In the genomic region with DNA sequence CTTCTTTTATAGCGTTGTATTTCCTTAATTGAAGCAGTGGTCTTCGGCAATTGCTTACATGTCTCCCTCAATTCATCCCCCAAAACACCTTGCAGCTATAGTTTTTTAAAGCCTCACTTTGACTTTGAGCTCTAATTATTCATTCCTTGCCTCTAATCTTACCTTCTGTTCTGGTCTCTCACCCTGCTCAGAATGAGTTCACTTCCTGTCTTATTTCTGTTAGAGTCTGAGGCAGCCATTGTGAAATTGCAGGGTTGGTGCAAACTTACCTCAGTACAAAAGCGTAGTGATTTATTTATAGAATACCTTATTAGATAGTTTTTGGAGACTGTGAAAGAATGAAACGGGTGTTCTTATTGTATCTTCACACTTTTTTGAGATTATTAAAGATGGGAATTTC, we compare ENCODE assay signal across 1 cellular context.
A peak's percentile ranks its signal among the peaks of the same experiment; 100 is the strongest.
TF ChIP-seq lines count a peak whose summit lies in the region.

No MANE protein-coding gene starts in this region.

TF ChIP-seq in IMR-90, 13 proteins besides CTCF, POLR2A, EP300 and RAD21:
- TF ChIP-seq, protein P1, sequence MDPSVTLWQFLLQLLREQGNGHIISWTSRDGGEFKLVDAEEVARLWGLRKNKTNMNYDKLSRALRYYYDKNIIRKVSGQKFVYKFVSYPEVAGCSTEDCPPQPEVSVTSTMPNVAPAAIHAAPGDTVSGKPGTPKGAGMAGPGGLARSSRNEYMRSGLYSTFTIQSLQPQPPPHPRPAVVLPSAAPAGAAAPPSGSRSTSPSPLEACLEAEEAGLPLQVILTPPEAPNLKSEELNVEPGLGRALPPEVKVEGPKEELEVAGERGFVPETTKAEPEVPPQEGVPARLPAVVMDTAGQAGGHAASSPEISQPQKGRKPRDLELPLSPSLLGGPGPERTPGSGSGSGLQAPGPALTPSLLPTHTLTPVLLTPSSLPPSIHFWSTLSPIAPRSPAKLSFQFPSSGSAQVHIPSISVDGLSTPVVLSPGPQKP (IDR thresholded peaks at IDR 0.05; ENCODE audit: borderline replicate concordance, low read depth, low read length): no peak
- TF ChIP-seq SMC3 (IDR thresholded peaks at IDR 0.05; ENCODE audit: low read depth, low read length) (no peak), CEBPB (IDR thresholded peaks at IDR 0.05; ENCODE audit: low read depth, low read length) (peak; percentile 29; the same call in 1 of the 2 replicates)
